Comparison of ENCODE assay signal across 1 cellular context in the genomic region with DNA sequence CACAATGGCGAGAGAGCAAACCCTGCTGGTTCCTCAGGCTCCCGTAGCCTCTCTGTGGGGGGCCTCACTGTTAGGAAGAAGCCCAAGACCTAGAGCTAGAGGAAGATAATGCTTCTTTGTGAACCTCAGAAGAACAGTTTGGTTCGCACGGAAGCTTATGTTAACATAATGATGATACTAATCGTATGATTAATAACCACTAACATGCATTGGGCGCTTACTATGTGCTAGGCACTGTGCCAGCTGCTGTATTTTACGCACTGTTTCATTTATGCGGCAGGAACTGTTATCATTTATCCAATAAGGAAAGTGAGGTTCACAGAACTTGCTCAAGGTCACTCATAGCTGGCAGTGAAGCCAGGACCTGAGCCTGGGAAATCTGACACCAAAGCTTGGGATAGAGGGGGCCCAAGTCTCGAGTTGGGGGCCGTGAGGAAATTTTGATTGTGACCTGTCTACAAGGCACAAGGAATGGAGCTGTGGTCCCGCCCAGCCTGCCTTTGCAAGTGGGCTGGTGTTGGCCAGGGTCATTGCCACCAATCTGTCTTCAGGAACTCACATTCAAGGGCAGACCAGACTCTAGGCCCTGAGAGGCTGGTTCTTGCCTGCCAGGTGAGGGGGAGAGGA.
TF ChIP-seq lines count a peak whose summit lies in the region.

No MANE protein-coding gene starts in this region.

TF ChIP-seq in HCT116, 20 proteins besides CTCF, POLR2A, EP300 and RAD21:
- TF ChIP-seq TCF7L2 (IDR thresholded peaks at IDR 0.05; ENCODE audit: borderline replicate concordance, extremely low read depth, insufficient read depth, insufficient read length) = peak; percentile 44
- no peak for TF ChIP-seq ELF1 (IDR thresholded peaks at IDR 0.05; ENCODE audit: borderline replicate concordance, low read depth)
TF ChIP-seq in HCT116: peak in this region for 1.
